1 cellular context compared by ENCODE assay signal in genomic region chr12:57852195-57852594, GRCh38.
TF ChIP-seq lines count a peak whose summit lies in the region.

No MANE protein-coding gene starts in this region.

TF ChIP-seq in WTC11, 78 proteins besides CTCF, POLR2A, EP300 and RAD21 (continued from another document):
- TF ChIP-seq USF2 (CRISPR knock-in tag; IDR thresholded peaks at IDR 0.05): no peak
- no peak for TF ChIP-seq MXD4 (CRISPR knock-in tag; IDR thresholded peaks at IDR 0.05; ENCODE audit: borderline replicate concordance)
- no peak for TF ChIP-seq CBFB (CRISPR knock-in tag; IDR thresholded peaks at IDR 0.05; ENCODE audit: low read depth)
